Comparison of ENCODE assay signal across 32 cellular contexts in genomic region chr1:18289597-18289996, GRCh38.
"Had no signal": no experiment of that assay in that cellular context is flagged by ENCODE, and none has a peak within 500 bp of the region (broad histone marks: within the 10 kb centered on the region; RNA-seq: fewer than 3 reads in every experiment).

No MANE protein-coding gene starts in this region.

- H3K9me3 Mint-ChIP-seq: activated CD4-positive, alpha-beta memory T cell treated with anti-CD3 and anti-CD28 coated beads for 36 hours; activated CD4-positive, alpha-beta T cell treated with anti-CD3 and anti-CD28 coated beads, Interleukin-2, amount 10 ng/mL, durations not matched to agents 24 days and 14 days; activated T-helper 2 cell treated with anti-CD3 and anti-CD28 coated beads, Interferon-gamma antibody, Interleukin-2, Interleukin-4, amounts not matched to agents 10 μg/mL and 5 μg/mL and 100 μg/mL, durations not matched to agents 14 hours and 24 hours and 36 hours; central memory CD8-positive, alpha-beta T cell; nephron; stimulated activated naive B cell treated with anti-CD40 and anti-IgM and Interleukin-4, amounts not matched to agents 10 μg/mL and 1 μg/mL and 100 μg/mL, for 72 hours had no signal

- H3K4me3 ChIP-seq: gastrocnemius medialis, ovary, prostate gland, skin epidermis, stomach, thyroid gland had no signal

- H3K27me3 ChIP-seq: ovary, thyroid gland had no signal

- FAIRE-seq: bronchial epithelial cell, endometrium, keratinocyte, TTC549 had no signal

- H3K4me1 ChIP-seq: gastrocnemius medialis, prostate gland, stomach had no signal

- H3K36me3 ChIP-seq: gastrocnemius medialis, ovary, prostate gland, stomach, thyroid gland, WERI-Rb-1 had no signal

- H3K27ac Mint-ChIP-seq: activated CD4-positive, alpha-beta memory T cell treated with anti-CD3 and anti-CD28 coated beads for 36 hours; activated CD4-positive, alpha-beta T cell treated with anti-CD3 and anti-CD28 coated beads, Interleukin-2, amount 10 ng/mL, durations not matched to agents 24 days and 14 days; activated naive CD8-positive, alpha-beta T cell; activated T-helper 2 cell treated with anti-CD3 and anti-CD28 coated beads, Interferon-gamma antibody, Interleukin-2, Interleukin-4, amounts not matched to agents 10 μg/mL and 5 μg/mL and 100 μg/mL, durations not matched to agents 14 hours and 24 hours and 36 hours; stimulated activated naive B cell treated with anti-CD40 and anti-IgM and Interleukin-4, amounts not matched to agents 10 μg/mL and 1 μg/mL and 100 μg/mL, for 72 hours had no signal

- H3K4me1 Mint-ChIP-seq: activated CD4-positive, alpha-beta T cell treated with anti-CD3 and anti-CD28 coated beads, Interleukin-2, amount 10 ng/mL, durations not matched to agents 24 days and 14 days; central memory CD8-positive, alpha-beta T cell; stimulated activated naive B cell treated with anti-CD40 and anti-IgM and Interleukin-4, amounts not matched to agents 10 μg/mL and 1 μg/mL and 100 μg/mL, for 72 hours had no signal

- ATAC-seq: gastrocnemius medialis, left cardiac atrium, sciatic nerve had no signal

- DNase-seq: activated CD4-positive, alpha-beta memory T cell treated with anti-CD3 and anti-CD28 coated beads for 36 hours; activated CD4-positive, alpha-beta T cell treated with anti-CD3 and anti-CD28 coated beads, Interleukin-2, amount 10 ng/mL, durations not matched to agents 24 days and 14 days; activated CD4-positive, CD25-positive, alpha-beta regulatory T cell treated with anti-CD3 and anti-CD28 coated beads, Interleukin-2, amount 50 U/mL, for 72 hours; activated naive CD4-positive, alpha-beta T cell; activated T-cell treated with anti-CD3 and anti-CD28 coated beads, Interleukin-2, amount 50 U/mL, for 48 hours; anterior cingulate cortex; dermis blood vessel endothelial cell; effector CD4-positive, alpha-beta T cell; gastrocnemius medialis; hippocampal formation; left cardiac atrium; mammary epithelial cell; ovary; retina; stimulated activated CD4-positive, alpha-beta T cell treated with anti-CD3 and anti-CD28 coated beads, Interleukin-12 subunit alpha, Interleukin-12 subunit beta, amount 100 ng/mL, for 4 hours; stimulated activated CD4-positive, alpha-beta T cell treated with anti-CD3 and anti-CD28 coated beads, Interleukin-4, amount 100 ng/mL, for 24 hours; stimulated activated naive B cell treated with anti-CD40 and anti-IgM and Interleukin-4, amounts not matched to agents 10 μg/mL and 1 μg/mL and 100 μg/mL, for 72 hours; stomach; thyroid gland; WERI-Rb-1 had no signal

- H3K4me3 Mint-ChIP-seq: activated CD4-positive, alpha-beta memory T cell treated with anti-CD3 and anti-CD28 coated beads for 36 hours; activated CD4-positive, alpha-beta T cell treated with anti-CD3 and anti-CD28 coated beads, Interleukin-2, amount 10 ng/mL, durations not matched to agents 24 days and 14 days; activated naive CD8-positive, alpha-beta T cell; central memory CD8-positive, alpha-beta T cell; nephron; stimulated activated naive B cell treated with anti-CD40 and anti-IgM and Interleukin-4, amounts not matched to agents 10 μg/mL and 1 μg/mL and 100 μg/mL, for 72 hours had no signal

- H3K36me3 Mint-ChIP-seq: activated CD4-positive, alpha-beta memory T cell treated with anti-CD3 and anti-CD28 coated beads for 36 hours; activated naive CD8-positive, alpha-beta T cell; stimulated activated naive B cell treated with anti-CD40 and anti-IgM and Interleukin-4, amounts not matched to agents 10 μg/mL and 1 μg/mL and 100 μg/mL, for 72 hours had no signal

- H3K9me3 ChIP-seq: gastrocnemius medialis, ovary, prostate gland, stomach, thyroid gland had no signal

- H3K27ac ChIP-seq: epithelial cell of prostate, gastrocnemius medialis, ovary, prostate gland, skin epidermis, stomach, thyroid gland, WERI-Rb-1 had no signal
